ENCODE assay signal across 31 cellular contexts in the genomic region with DNA sequence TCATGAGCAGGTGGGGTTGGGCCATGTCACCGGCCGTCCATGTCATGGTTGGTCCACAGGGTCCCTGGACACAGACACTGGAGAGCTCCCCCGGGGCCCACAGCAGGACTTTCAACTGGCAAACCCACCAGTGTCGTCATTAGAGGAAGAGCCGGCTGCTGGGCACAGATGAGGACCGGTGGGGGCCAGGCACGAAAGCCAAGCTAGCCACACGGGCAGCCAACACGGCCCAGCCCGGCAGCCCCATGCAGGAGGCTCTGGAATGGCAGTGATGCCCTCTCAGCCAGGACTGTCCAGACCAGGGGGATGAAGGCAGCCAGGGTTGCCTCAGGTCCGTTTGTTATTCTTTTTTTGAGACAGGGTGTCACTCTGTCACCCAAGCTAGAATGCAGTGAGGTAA. TPM values are rescaled to one million over a fixed set of nuclear protein-coding genes. Genes with fewer than 3 reads are reported as not detected.
"Had no signal": no experiment of that assay in that cellular context is flagged by ENCODE, and none has a peak within 500 bp of the region (broad histone marks: within the 10 kb centered on the region; RNA-seq: fewer than 3 reads in every experiment).

No MANE protein-coding gene starts in this region.

- H3K4me2 ChIP-seq: KMS-11 had no signal

- H3K4me3 Mint-ChIP-seq: activated CD4-positive, alpha-beta T cell treated with anti-CD3 and anti-CD28 coated beads, Interleukin-2, amount 10 ng/mL, durations not matched to agents 24 days and 14 days; activated CD8-positive, alpha-beta T cell treated with anti-CD3 and anti-CD28 coated beads for 36 hours; activated naive CD4-positive, alpha-beta T cell treated with anti-CD3 and anti-CD28 coated beads, Interleukin-2, amount 50 U/mL, for 24 hours; activated naive CD8-positive, alpha-beta T cell treated with anti-CD3 and anti-CD28 coated beads, Interleukin-2, amount 10 ng/mL, durations not matched to agents 7 days and 5 days; activated T-cell treated with anti-CD3 and anti-CD28 coated beads, Interleukin-2, amount 50 U/mL, for 72 hours; activated T-helper 17 cell treated with anti-CD3 and anti-CD28 coated beads, Interleukin-2, amount 50 U/mL, for 72 hours; T-helper 1 cell treated with Interleukin-12 subunit alpha and Interleukin-12 subunit beta and Interleukin-4 antibody, amounts not matched to agents 30 μg/mL and 1 μg/mL, for 36 hours; T-helper 2 cell treated with Interferon-gamma antibody and Interleukin-4, amounts not matched to agents 5 μg/mL and 100 μg/mL, for 36 hours had no signal

- H3K4me3 ChIP-seq: body of pancreas had no signal

- H3K4me1 Mint-ChIP-seq: activated CD4-positive, alpha-beta T cell treated with anti-CD3 and anti-CD28 coated beads, Interleukin-2, amount 10 ng/mL, durations not matched to agents 24 days and 14 days; activated naive CD4-positive, alpha-beta T cell treated with anti-CD3 and anti-CD28 coated beads, Interleukin-2, amount 50 U/mL, for 24 hours; activated naive CD8-positive, alpha-beta T cell treated with anti-CD3 and anti-CD28 coated beads, Interleukin-2, amount 10 ng/mL, durations not matched to agents 7 days and 5 days; activated T-helper 17 cell treated with anti-CD3 and anti-CD28 coated beads, Interleukin-2, amount 50 U/mL, for 72 hours had no signal

- DNase-seq: activated CD4-positive, alpha-beta T cell treated with anti-CD3 and anti-CD28 coated beads, Interleukin-2, amount 10 ng/mL, durations not matched to agents 24 days and 14 days; activated CD4-positive, alpha-beta T cell treated with anti-CD3 and anti-CD28 coated beads, Interleukin-2, amount 50 U/mL, for 4 hours; activated CD8-positive, alpha-beta T cell treated with anti-CD3 and anti-CD28 coated beads for 36 hours; activated effector memory CD4-positive, alpha-beta T cell treated with anti-CD3 and anti-CD28 coated beads, Interleukin-2, amount 50 U/mL, for 16 hours; activated naive CD4-positive, alpha-beta T cell; activated naive CD8-positive, alpha-beta T cell treated with anti-CD3 and anti-CD28 coated beads, Interleukin-2, amount 10 ng/mL, durations not matched to agents 7 days and 5 days; activated T-cell treated with anti-CD3 and anti-CD28 coated beads, Interleukin-2, amount 50 U/mL, for 1 hour; activated T-cell treated with anti-CD3 and anti-CD28 coated beads, Interleukin-2, amount 50 U/mL, for 72 hours; amygdala; body of pancreas; NCI-H1092 treated with DMSO at 0.1 percent for 48 hours; NCI-H1417 treated with DMSO at 0.1 percent for 48 hours; NCI-H187 treated with DMSO at 0.1 percent for 48 hours; NCI-H2081; NCI-H2227 treated with DMSO at 0.1 percent for 48 hours; NCI-H446; NK-92 treated with Interleukin-12 subunit alpha and Interleukin-12 subunit beta, amount 100 ng/mL, for 24 hours; SIG-M5 had no signal

- H3K4me1 ChIP-seq: breast epithelium had no signal

- H3K27ac Mint-ChIP-seq: activated CD4-positive, alpha-beta T cell treated with anti-CD3 and anti-CD28 coated beads, Interleukin-2, amount 10 ng/mL, durations not matched to agents 24 days and 14 days; activated CD8-positive, alpha-beta T cell treated with anti-CD3 and anti-CD28 coated beads for 36 hours; activated naive CD4-positive, alpha-beta T cell treated with anti-CD3 and anti-CD28 coated beads, Interleukin-2, amount 50 U/mL, for 24 hours; activated naive CD8-positive, alpha-beta T cell treated with anti-CD3 and anti-CD28 coated beads, Interleukin-2, amount 10 ng/mL, durations not matched to agents 7 days and 5 days; activated T-cell treated with anti-CD3 and anti-CD28 coated beads, Interleukin-2, amount 50 U/mL, for 72 hours; activated T-helper 17 cell treated with anti-CD3 and anti-CD28 coated beads, Interleukin-2, amount 50 U/mL, for 72 hours; T-helper 1 cell treated with Interleukin-12 subunit alpha and Interleukin-12 subunit beta and Interleukin-4 antibody, amounts not matched to agents 30 μg/mL and 1 μg/mL, for 36 hours; T-helper 2 cell treated with Interferon-gamma antibody and Interleukin-4, amounts not matched to agents 5 μg/mL and 100 μg/mL, for 36 hours had no signal

- H3K9me3 Mint-ChIP-seq: activated CD4-positive, alpha-beta T cell treated with anti-CD3 and anti-CD28 coated beads, Interleukin-2, amount 10 ng/mL, durations not matched to agents 24 days and 14 days; activated CD8-positive, alpha-beta T cell treated with anti-CD3 and anti-CD28 coated beads for 36 hours; activated naive CD4-positive, alpha-beta T cell treated with anti-CD3 and anti-CD28 coated beads, Interleukin-2, amount 50 U/mL, for 24 hours; activated naive CD8-positive, alpha-beta T cell treated with anti-CD3 and anti-CD28 coated beads, Interleukin-2, amount 10 ng/mL, durations not matched to agents 7 days and 5 days; activated T-cell treated with anti-CD3 and anti-CD28 coated beads, Interleukin-2, amount 50 U/mL, for 72 hours; activated T-helper 17 cell treated with anti-CD3 and anti-CD28 coated beads, Interleukin-2, amount 50 U/mL, for 72 hours; T-helper 1 cell treated with Interleukin-12 subunit alpha and Interleukin-12 subunit beta and Interleukin-4 antibody, amounts not matched to agents 30 μg/mL and 1 μg/mL, for 36 hours; T-helper 2 cell treated with Interferon-gamma antibody and Interleukin-4, amounts not matched to agents 5 μg/mL and 100 μg/mL, for 36 hours had no signal

- H3K36me3 Mint-ChIP-seq: activated naive CD4-positive, alpha-beta T cell treated with anti-CD3 and anti-CD28 coated beads, Interleukin-2, amount 50 U/mL, for 24 hours; activated naive CD8-positive, alpha-beta T cell treated with anti-CD3 and anti-CD28 coated beads, Interleukin-2, amount 10 ng/mL, durations not matched to agents 7 days and 5 days had no signal

- H3K9me3 ChIP-seq: body of pancreas, breast epithelium had no signal

- ATAC-seq: activated CD8-positive, alpha-beta T cell treated with anti-CD3 and anti-CD28 coated beads for 36 hours; activated T-cell treated with anti-CD3 and anti-CD28 coated beads, Interleukin-2, amount 50 U/mL, for 72 hours; activated T-helper 17 cell treated with anti-CD3 and anti-CD28 coated beads, Interleukin-2, amount 50 U/mL, for 72 hours; body of pancreas; Right ventricle myocardium inferior had no signal

- H3K36me3 ChIP-seq: breast epithelium had no signal

- H3K27ac ChIP-seq: body of pancreas, breast epithelium, KMS-11 had no signal

RNA-seq across cellular contexts. Expression of a gene that starts 21.1 kb away (rescaled TPM):
- total RNA-seq: activated CD4-positive, alpha-beta T cell treated with anti-CD3 and anti-CD28 coated beads, Interleukin-2, amount 10 ng/mL, durations not matched to agents 24 days and 14 days; activated CD8-positive, alpha-beta memory T cell treated with anti-CD3 and anti-CD28 coated beads for 36 hours; activated CD8-positive, alpha-beta T cell treated with anti-CD3 and anti-CD28 coated beads for 36 hours; activated naive CD8-positive, alpha-beta T cell treated with anti-CD3 and anti-CD28 coated beads, Interleukin-2, amount 10 ng/mL, durations not matched to agents 7 days and 5 days; activated T-cell treated with anti-CD3 and anti-CD28 coated beads, Interleukin-2, amount 50 U/mL, for 72 hours; activated T-helper 17 cell treated with anti-CD3 and anti-CD28 coated beads, Interleukin-2, amount 50 U/mL, for 72 hours; astrocyte; body of pancreas; breast epithelium; cardiac septum; LHCN-M2; Right ventricle myocardium inferior; SK-MEL-5 had no signal
- polyA plus RNA-seq: adipose tissue had no signal
